ENCODE assay signal across 17 cellular contexts in the genomic region with DNA sequence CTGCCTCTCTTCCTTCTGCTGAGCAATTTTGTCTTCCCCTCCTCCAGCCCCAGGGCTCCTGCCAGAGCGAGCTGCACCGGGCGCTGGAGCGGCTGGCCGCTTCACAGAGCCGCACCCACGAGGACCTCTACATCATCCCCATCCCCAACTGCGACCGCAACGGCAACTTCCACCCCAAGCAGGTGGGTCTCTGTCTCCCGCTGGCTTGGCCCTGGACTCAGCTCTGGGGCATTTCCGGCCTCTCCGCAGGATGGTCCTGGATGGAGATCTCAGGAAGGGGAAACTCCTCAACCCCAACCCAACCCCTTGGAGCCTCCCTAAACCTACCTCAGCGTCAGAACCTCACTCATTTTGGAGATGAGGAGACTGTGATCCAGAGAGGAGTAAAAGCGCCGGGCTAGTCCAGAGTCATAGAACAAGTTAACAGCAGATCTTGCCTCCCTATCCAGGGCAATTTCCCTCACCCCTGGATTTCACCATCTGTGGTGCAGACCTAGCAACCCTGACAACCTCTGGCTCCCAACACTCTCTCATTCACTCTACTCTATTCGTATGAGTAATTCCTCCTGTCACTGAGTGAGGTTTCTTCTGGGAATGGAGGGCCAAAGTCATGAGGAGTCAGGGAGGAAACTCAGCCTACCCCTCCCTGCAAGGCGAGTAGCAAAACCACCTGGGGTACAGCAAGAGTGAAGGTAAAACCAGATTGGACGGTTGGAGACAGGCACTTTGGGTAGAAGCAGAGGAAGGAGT. TPM values are rescaled to one million over a fixed set of nuclear protein-coding genes. Genes with fewer than 3 reads are reported as not detected.
DNase-seq lines count a peak whose midpoint lies in the region; ATAC-seq and TF ChIP-seq lines count a peak whose summit lies in the region.
"Had no signal": no experiment of that assay in that cellular context is flagged by ENCODE, and none has a peak within 500 bp of the region (broad histone marks: within the 10 kb centered on the region; RNA-seq: fewer than 3 reads in every experiment).

No MANE protein-coding gene starts in this region.

- ATAC-seq in GM21360 (IDR thresholded peaks at IDR 0.05; ENCODE audit: unreplicated experiment): no peak
- ATAC-seq: activated CD4-positive, alpha-beta T cell treated with anti-CD3 and anti-CD28 coated beads for 36 hours; T-cell; upper lobe of right lung had no signal

- no peak for TF ChIP-seq EP300 in esophagus muscularis mucosa (IDR thresholded peaks at IDR 0.05)
- TF ChIP-seq EP300 in sigmoid colon (IDR thresholded peaks at IDR 0.05): no peak

- no peaks in the 10 kb centered on the region for H3K9me3 ChIP-seq in esophagus muscularis mucosa
- no peaks in the 10 kb centered on the region for H3K9me3 ChIP-seq in sigmoid colon
- H3K9me3 ChIP-seq: ovary, upper lobe of right lung had no signal

- H3K4me3 ChIP-seq in esophagus muscularis mucosa (no peak overlapping the region), sigmoid colon (no peak overlapping the region)
- H3K4me3 ChIP-seq: ovary, upper lobe of right lung had no signal

- no peaks in the 10 kb centered on the region for H3K27me3 ChIP-seq in esophagus muscularis mucosa
- no peaks in the 10 kb centered on the region for H3K27me3 ChIP-seq in sigmoid colon
- H3K27me3 ChIP-seq: ovary, upper lobe of right lung had no signal

- DNase-seq in EH (ENCODE audit: low read depth): peak; percentile 73
- peak; percentile 95 for DNase-seq in HT1080 (ENCODE audit: low read depth)
- DNase-seq in esophagus muscularis mucosa (ENCODE audit: extremely low spot score): no peak
- DNase-seq in sigmoid colon: no peak
- DNase-seq in HPDE6-E6E7 (ENCODE audit: extremely low spot score): no peak
- no peak for DNase-seq in NCI-H1436 treated with DMSO at 0.1 percent for 48 hours (lab: John Stamatoyannopoulos, UW)
- DNase-seq in CD1c-positive myeloid dendritic cell (ENCODE audit: extremely low spot score): no peak
- DNase-seq: activated CD4-positive, alpha-beta T cell treated with anti-CD3 and anti-CD28 coated beads for 36 hours; aorta; CD4-positive, CD25-positive, alpha-beta regulatory T cell; KBM-7; NCI-H446 treated with DMSO at 0.1 percent for 48 hours; T-cell; upper lobe of right lung had no signal

- TF ChIP-seq CTCF in esophagus muscularis mucosa (IDR thresholded peaks at IDR 0.05): no peak
- no peak for TF ChIP-seq CTCF in sigmoid colon (IDR thresholded peaks at IDR 0.05)

- 67% methylated on average over 19 of the region's 19 CpGs for WGBS in esophagus muscularis mucosa
- WGBS in sigmoid colon, 2 donors: 91 to 93% methylated on average over 19 of the region's 19 CpGs

- intact Hi-C loops in esophagus muscularis mucosa (cut with DNase I): no loop called here
- intact Hi-C loops in sigmoid colon (cut with DNase I): no loop called here

- peaks cover 78 to 99% (median 97%) of the 10 kb centered on the region in 4 donors for H3K4me1 ChIP-seq in esophagus muscularis mucosa
- H3K4me1 ChIP-seq in sigmoid colon: peaks cover 0 to 99% (median 87%) of the 10 kb centered on the region in 4 donors

- H3K36me3 ChIP-seq in esophagus muscularis mucosa: peaks cover 28 to 72% (median 49%) of the 10 kb centered on the region in 4 donors
- H3K36me3 ChIP-seq in sigmoid colon: peaks cover 20 to 63% (median 36%) of the 10 kb centered on the region in 4 donors
- H3K36me3 ChIP-seq: ovary had no signal

- H3K27ac ChIP-seq in esophagus muscularis mucosa (replicated peaks in 1 of 4) (peak overlapping the region; percentile 88 to 98 (median 93)), sigmoid colon (peak overlapping the region; percentile 93 to 99 (median 95))
- H3K27ac ChIP-seq: upper lobe of right lung had no signal

- no peak for TF ChIP-seq POLR2A in esophagus muscularis mucosa (IDR thresholded peaks at IDR 0.05; ENCODE audit: low read depth)
- no peak for TF ChIP-seq POLR2A in sigmoid colon (IDR thresholded peaks at IDR 0.05)

RNA-seq across cellular contexts. Expression of gene IGFBP4, which starts 10.8 kb away (rescaled TPM):
- total RNA-seq in HT1080 (2014; rRNA removed; shearing (Covaris generic)): 0.07 and 0.14 TPM in 2 replicates
- polyA plus RNA-seq in HT1080 (2015; cell fraction: cytosol; rRNA removed): 0.16 and 0.65 TPM in 2 replicates
- 0.60 and 0.81 TPM in 2 replicates for polyA plus RNA-seq in HT1080 (2015; cell fraction: nucleus; rRNA removed)
- total RNA-seq in esophagus muscularis mucosa (100 to 1,000 TPM; 258 to 444 (median 268) TPM), sigmoid colon (100 to 1,000 TPM; 198 to 440 (median 325) TPM)
- 100 to 1,000 TPM in 2 of 3 donors, 10 to 100 TPM in 1; 30.3 to 242 (median 108) TPM for polyA plus RNA-seq in sigmoid colon

RNA-seq across cellular contexts. Expression of gene TOP2A, which starts 36.4 kb away (rescaled TPM):
- total RNA-seq in HT1080 (2014; rRNA removed; shearing (Covaris generic)): 154 and 155 TPM in 2 replicates
- 174 and 209 TPM in 2 replicates for polyA plus RNA-seq in HT1080 (2015; cell fraction: cytosol; rRNA removed)
- polyA plus RNA-seq in HT1080 (2015; cell fraction: nucleus; rRNA removed): 586 and 643 TPM in 2 replicates
- total RNA-seq in esophagus muscularis mucosa: 1 to 10 TPM in 1 of 4 donors, under 1 TPM in 3; under 0.01 to 1.4 (median 0.30) TPM
- total RNA-seq in sigmoid colon: 1 to 10 TPM in 3 of 4 donors, under 1 TPM in 1; 0.33 to 2.3 (median 1.8) TPM
- 10 to 100 TPM in 2 of 3 donors, 1 to 10 TPM in 1; 1.8 to 28.7 (median 11.3) TPM for polyA plus RNA-seq in sigmoid colon

RNA-seq across cellular contexts. Expression of gene TNS4, which starts 47.4 kb away (rescaled TPM):
- total RNA-seq in HT1080 (2014; rRNA removed; shearing (Covaris generic)): 0.10 and 0.95 TPM in 2 replicates
- polyA plus RNA-seq in HT1080 (2015; cell fraction: cytosol; rRNA removed): 3.3 and 4.0 TPM in 2 replicates
- 6.1 and 12.7 TPM in 2 replicates for polyA plus RNA-seq in HT1080 (2015; cell fraction: nucleus; rRNA removed)
- not detected for total RNA-seq in esophagus muscularis mucosa
- not detected for total RNA-seq in sigmoid colon
- 1 to 10 TPM; 1.2 to 6.9 (median 1.8) TPM for polyA plus RNA-seq in sigmoid colon
- total RNA-seq: mesothelial cell of epicardium had no signal

Comparison
In these comparisons a context has a peak if more than half of its experiments do, and no peak if none do; other contexts are left out.
1. DNase-seq: peak in EH (single experiment) and HT1080 (single experiment); none in esophagus muscularis mucosa (single experiment), sigmoid colon (single experiment), HPDE6-E6E7 (single experiment), NCI-H1436 treated with DMSO at 0.1 percent for 48 hours (single experiment) and CD1c-positive myeloid dendritic cell (single experiment).
2. RNA of gene IGFBP4, which starts 10.8 kb away (total RNA-seq): 198 to 440 TPM in sigmoid colon and 258 to 444 TPM in esophagus muscularis mucosa; 0.07 to 0.14 TPM in HT1080; every median in the first group is over 100 times any median in the second.
3. RNA of gene TOP2A, which starts 36.4 kb away (total RNA-seq): 154 to 155 TPM in HT1080; 0.33 to 2.3 TPM in sigmoid colon and under 0.01 to 1.4 TPM in esophagus muscularis mucosa; every median in the first group is over 10 times any median in the second.